Comparison of ENCODE assay signal across 8 cellular contexts in the genomic region with DNA sequence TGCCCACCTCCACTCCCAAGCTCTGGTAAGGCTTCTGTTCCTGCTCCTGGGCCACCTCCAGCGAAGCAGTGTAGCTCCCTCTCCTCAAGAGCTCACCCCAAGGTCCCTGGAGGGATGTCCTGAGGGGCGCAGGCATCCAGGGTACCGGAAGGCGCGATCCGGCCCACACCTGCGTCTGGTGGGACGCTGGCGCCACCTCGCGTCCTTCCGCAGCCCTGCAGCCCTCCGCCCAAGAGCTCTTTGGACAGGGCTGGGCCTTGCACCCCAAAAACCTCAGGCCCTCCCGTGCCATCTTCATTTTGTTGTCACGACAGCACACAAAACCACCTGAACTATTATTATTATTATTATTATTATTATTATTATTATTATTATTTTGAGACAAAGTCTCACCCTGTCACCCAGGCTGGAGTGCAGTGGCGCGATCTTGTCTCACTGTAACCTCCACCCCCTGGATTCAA. TPM values are rescaled to one million over a fixed set of nuclear protein-coding genes. Genes with fewer than 3 reads are reported as not detected.
A peak's percentile ranks its signal among the peaks of the same experiment; 100 is the strongest.
DNase-seq lines count a peak whose midpoint lies in the region; ATAC-seq, FAIRE-seq and TF ChIP-seq lines count a peak whose summit lies in the region.

No MANE protein-coding gene starts in this region.

- H3K4me3 Mint-ChIP-seq in chondrocyte (ENCODE audit: unreplicated experiment), result no peak overlapping the region

- H3K9me3 Mint-ChIP-seq in chondrocyte (ENCODE audit: low read depth), result no peaks in the 10 kb centered on the region

- peak; percentile 83 for TF ChIP-seq CTCF in chondrocyte (IDR thresholded peaks at IDR 0.05)

- peaks cover 13% of the 10 kb centered on the region for H3K27me3 Mint-ChIP-seq in chondrocyte (ENCODE audit: low read depth)

- DNase-seq in Ammon's horn (ENCODE audit: low spot score) (peak; percentile 43), GM12891 (ENCODE audit: insufficient read length, low spot score) (peak; percentile 70), SK-N-DZ (ENCODE audit: low spot score) (peak; percentile 24), chondrocyte (ENCODE audit: low spot score) (no peak), posterior vena cava (ENCODE audit: low spot score) (peak; percentile 74)

- H3K4me1 Mint-ChIP-seq in chondrocyte (ENCODE audit: low read depth), result no peaks in the 10 kb centered on the region

- H3K27ac Mint-ChIP-seq in chondrocyte (ENCODE audit: unreplicated experiment), result no peak overlapping the region

- intact Hi-C loops in posterior vena cava (cut with DNase I), result no loop called here

- no peak for TF ChIP-seq POLR2A in GM12891 (IDR thresholded peaks at IDR 0.05; ENCODE audit: low read depth, low read length)

- ATAC-seq in HG02623 (IDR thresholded peaks at IDR 0.05; ENCODE audit: unreplicated experiment), result no peak
- ATAC-seq in HG03175 (IDR thresholded peaks at IDR 0.05; ENCODE audit: unreplicated experiment), result no peak
- no peak for ATAC-seq in GM21737 (IDR thresholded peaks at IDR 0.05; ENCODE audit: unreplicated experiment)

- H3K36me3 Mint-ChIP-seq in chondrocyte (ENCODE audit: low read depth), result no peaks in the 10 kb centered on the region

- peak; percentile 78 for FAIRE-seq in GM12891 (lab: Jason Lieb, UNC)

TF ChIP-seq in GM12891, 5 proteins besides CTCF, POLR2A, EP300 and RAD21:
- TF ChIP-seq POU2F2 (IDR thresholded peaks at IDR 0.05; ENCODE audit: low read depth, low read length), result no peak
- no peak for TF ChIP-seq POLR2AphosphoS5 (IDR thresholded peaks at IDR 0.05; ENCODE audit: low read depth, low read length)
- TF ChIP-seq SPI1 (IDR thresholded peaks at IDR 0.05; ENCODE audit: low read depth, low read length), result no peak
- no peak for TF ChIP-seq TAF1 (IDR thresholded peaks at IDR 0.05; ENCODE audit: low read depth, low read length)
- no peak for TF ChIP-seq PAX5 (IDR thresholded peaks at IDR 0.05; ENCODE audit: insufficient read depth, low read length, severe bottlenecking)

RNA-seq across cellular contexts. Expression of a gene that starts 49.2 kb away (rescaled TPM):
- 0.01 TPM for polyA plus RNA-seq in GM12891 (2012; ENCODE audit: low read depth, missing spikeins)
- polyA plus RNA-seq in SK-N-DZ (2014; cell fraction: cytosol; rRNA removed), result 9.5 and 10.3 TPM in 2 replicates
- polyA plus RNA-seq in SK-N-DZ (2014; cell fraction: nucleus; rRNA removed), result 4.1 and 4.8 TPM in 2 replicates
- total RNA-seq in chondrocyte, result not detected in 3 replicates
- not detected for total RNA-seq in posterior vena cava
